Comparison of ENCODE assay signal across 8 cellular contexts in the genomic region with DNA sequence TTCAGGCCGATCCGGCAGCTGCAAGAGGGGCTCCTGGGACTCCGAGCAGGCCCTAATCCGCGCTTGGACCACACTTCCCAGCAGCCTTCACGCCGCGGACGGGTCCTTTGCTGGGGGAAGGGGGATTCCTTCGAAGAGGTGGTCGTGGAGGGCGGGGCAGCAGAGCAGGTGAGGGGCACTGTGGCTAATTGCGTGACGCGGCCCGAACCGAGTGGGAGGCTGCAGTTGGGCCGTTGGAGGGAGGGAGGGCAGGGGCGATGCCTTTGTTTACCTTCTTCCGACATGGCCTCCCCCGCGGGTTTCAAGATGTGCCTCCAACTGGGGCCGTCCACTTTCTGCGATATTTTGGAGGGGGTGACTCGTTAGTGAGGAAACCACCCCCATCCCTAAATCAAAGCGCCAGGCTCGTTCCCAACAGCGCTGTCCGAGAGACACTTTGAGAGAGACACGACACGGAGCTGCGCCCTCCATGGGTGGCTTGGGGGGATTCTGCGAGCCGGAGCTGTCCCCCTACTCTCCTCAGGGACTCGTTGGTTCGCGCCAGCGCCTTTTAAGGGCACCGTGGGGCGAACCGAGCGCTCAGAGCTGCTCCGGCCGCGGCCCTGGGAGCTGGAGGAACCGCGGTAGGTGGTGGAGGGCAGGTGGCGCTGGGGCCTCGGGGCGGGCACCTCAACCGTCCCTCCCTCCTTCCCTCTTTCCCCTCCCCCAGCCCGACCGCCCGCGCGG. TPM values are rescaled to one million over a fixed set of nuclear protein-coding genes. Genes with fewer than 3 reads are reported as not detected.
DNase-seq lines count a peak whose midpoint lies in the region; ATAC-seq and TF ChIP-seq lines count a peak whose summit lies in the region.

Gene FAM53C, plus strand, starts transcription at position 582 of the 726 bp plus-strand sequence. CDS start 3,070 bp downstream, outside the sequence.

- H3K27me3 ChIP-seq in adipocyte (replicated peaks; ENCODE audit: control insufficient read depth, insufficient read depth, low read length), result no peaks in the 10 kb centered on the region
- no peaks in the 10 kb centered on the region for H3K27me3 ChIP-seq in cardiac muscle cell
- H3K27me3 ChIP-seq in transverse colon, result no peaks in the 10 kb centered on the region

- no peaks in the 10 kb centered on the region for H3K9me3 ChIP-seq in adipocyte (ENCODE audit: control insufficient read depth, low read length)
- H3K9me3 ChIP-seq in cardiac muscle cell (ENCODE audit: low read depth), result no peaks in the 10 kb centered on the region
- H3K9me3 ChIP-seq in transverse colon, result no peaks in the 10 kb centered on the region

- H3K9ac ChIP-seq in adipocyte (ENCODE audit: low read length), result peak within 1 kb of the TSS; percentile 98

- H3K4me1 ChIP-seq in adipocyte (ENCODE audit: control insufficient read depth, insufficient read depth, low read length) (peaks cover 12% of the 10 kb centered on the region), cardiac muscle cell (ENCODE audit: low read depth) (peaks cover 20% of the 10 kb centered on the region), transverse colon (peaks cover 8 to 24% (median 15%) of the 10 kb centered on the region in 4 donors)

- in situ Hi-C loops in transverse colon (cut with MboI; ENCODE audit: low pct_ligation_motif_present in 1 of 4, low pct_unique_long_range_greater_than_20kb in 1 of 4, low sequenced_read_pairs in 3 of 4), result no loop called here

- H3K27ac ChIP-seq in cardiac muscle cell, result peak within 1 kb of the TSS; percentile 100
- peak within 1 kb of the TSS; percentile 90 to 95 (median 92) for H3K27ac ChIP-seq in transverse colon

- 1% methylated on average over 47 of the region's 56 CpGs; no CpG with 5 or more reads in 1 of the 2 donors for WGBS in transverse colon (ENCODE audit: low coverage in 1 of 2), 2 donors

- peak within 1 kb of the TSS; percentile 90 for H3K4me3 ChIP-seq in GM12865 (ENCODE audit: low read depth, low read length)
- peak within 1 kb of the TSS; percentile 91 for H3K4me3 ChIP-seq in adipocyte (ENCODE audit: low read length)
- peak within 1 kb of the TSS; percentile 79 for H3K4me3 ChIP-seq in cardiac muscle cell
- H3K4me3 ChIP-seq in transverse colon, result peak within 1 kb of the TSS; percentile 78 to 84 (median 80)

- TF ChIP-seq EP300 in transverse colon (IDR thresholded peaks at IDR 0.05; ENCODE audit: low read depth), result no peak

- TF ChIP-seq POLR2A in transverse colon (IDR thresholded peaks at IDR 0.05), result peak; percentile 99

- TF ChIP-seq CTCF in GM12865 (IDR thresholded peaks at IDR 0.05; ENCODE audit: insufficient read depth, low read depth, low read length, missing control alignments) (no peak), cardiac muscle cell (IDR thresholded peaks at IDR 0.05; ENCODE audit: low read depth, low read length) (peak; percentile 2), transverse colon (IDR thresholded peaks at IDR 0.05) (peak in 1 of 5 experiments; percentile 20)

- peak; percentile 97 for DNase-seq in GM12865 (ENCODE audit: low read depth)
- DNase-seq in NCI-H128 (lab: John Stamatoyannopoulos, UW; ENCODE audit: unreplicated experiment), result peak; percentile 74
- DNase-seq in T follicular helper cell (ENCODE audit: low read depth), result peak; percentile 85
- peak; percentile 94 for DNase-seq in adipocyte (ENCODE audit: low read depth)
- peak; percentile 96 to 97 for DNase-seq in cardiac muscle cell (ENCODE audit: low read depth in 1 of 2, low spot score in 1 of 2)
- peak; percentile 87 for DNase-seq in pons (ENCODE audit: low spot score)
- DNase-seq in transverse colon, result peak; percentile 95

- peaks cover 14% of the 10 kb centered on the region for H3K36me3 ChIP-seq in adipocyte (ENCODE audit: control insufficient read depth, insufficient read depth, low read length, severe bottlenecking)
- H3K36me3 ChIP-seq in cardiac muscle cell, result peaks cover 6% of the 10 kb centered on the region
- H3K36me3 ChIP-seq in transverse colon, result peaks cover 0 to 6% (median 0%) of the 10 kb centered on the region in 4 donors

- intact Hi-C loops in transverse colon (cut with DNase I; ENCODE audit: low total_unique reads), result no loop called here

- peak; percentile 82 for ATAC-seq in HG02642 (IDR thresholded peaks at IDR 0.05; ENCODE audit: poor library complexity, unreplicated experiment)

RNA-seq across cellular contexts. Expression of gene FAM53C, which starts in this region (rescaled TPM):
- total RNA-seq in cardiac muscle cell (31.1 and 45.4 TPM in 2 replicates), transverse colon (10 to 100 TPM in 3 of 4 donors, 1 to 10 TPM in 1; 5.2 to 27.7 (median 14.0) TPM)
- polyA plus RNA-seq in cardiac muscle cell, result 43.6 and 52.8 TPM in 2 replicates

Comparison
In these comparisons a context has a peak if more than half of its experiments do, and no peak if none do; other contexts are left out.
1. Peak in every context shown above with its lines: DNase-seq, ATAC-seq, H3K4me3 ChIP-seq and H3K27ac ChIP-seq.